17 cellular contexts compared by ENCODE assay signal in genomic region chr7:143392875-143393266, GRCh38. TPM values are rescaled to one million over a fixed set of nuclear protein-coding genes. Genes with fewer than 3 reads are reported as not detected.
A peak's percentile ranks its signal among the peaks of the same experiment; 100 is the strongest.
DNase-seq lines count a peak whose midpoint lies in the region; ATAC-seq and TF ChIP-seq lines count a peak whose summit lies in the region.
"Had no signal": no experiment of that assay in that cellular context is flagged by ENCODE, and none has a peak within 500 bp of the region (broad histone marks: within the 10 kb centered on the region; RNA-seq: fewer than 3 reads in every experiment).

No MANE protein-coding gene starts in this region.

- TF ChIP-seq CTCF in HFFc6 (IDR thresholded peaks at IDR 0.05), result no peak
- no peak for TF ChIP-seq CTCF in left lung (IDR thresholded peaks at IDR 0.05)

- H3K36me3 ChIP-seq in left lung, result peaks cover 0 to 66% of the 10 kb centered on the region in 2 donors
- H3K36me3 ChIP-seq in subcutaneous abdominal adipose tissue (ENCODE audit: control insufficient read depth in 5 of 5, insufficient read depth in 5 of 5, low read length in 5 of 5), result peaks cover 0 to 42% (median 36%) of the 10 kb centered on the region in 5 donors

- DNase-seq in HFFc6, result no peak
- no peak for DNase-seq in left lung
- DNase-seq in GF-D8 (lab: John Stamatoyannopoulos, UW), result no peak
- DNase-seq: BE2C; foreskin keratinocyte; NCI-H526 treated with DMSO at 0.1 percent for 48 hours; occipital lobe; stimulated activated naive B cell treated with anti-CD40 and anti-IgM and Interleukin-4, amounts not matched to agents 10 μg/mL and 1 μg/mL and 100 μg/mL, for 72 hours had no signal

- H3K27me3 Mint-ChIP-seq in HFFc6 (ENCODE audit: insufficient read depth), result peaks cover 39% of the 10 kb centered on the region
- no peaks in the 10 kb centered on the region for H3K27me3 Mint-ChIP-seq in activated T-helper 17 cell treated with anti-CD3 and anti-CD28 coated beads, Interleukin-2, amount 50 U/mL, for 72 hours
- H3K27me3 Mint-ChIP-seq: IgD-negative memory B cell had no signal

- intact Hi-C loops in left lung (cut with DNase I), result no loop called here

- H3K9me3 ChIP-seq in left lung, result no peaks in the 10 kb centered on the region
- no peaks in the 10 kb centered on the region for H3K9me3 ChIP-seq in subcutaneous abdominal adipose tissue (ENCODE audit: control insufficient read depth in 5 of 5, low read length in 5 of 5)
- H3K9me3 ChIP-seq: BE2C had no signal

- H3K9me3 Mint-ChIP-seq in HFFc6, result peaks cover 5% of the 10 kb centered on the region; the same call in 1 of the 2 replicates
- H3K9me3 Mint-ChIP-seq in activated T-helper 17 cell treated with anti-CD3 and anti-CD28 coated beads, Interleukin-2, amount 50 U/mL, for 72 hours, result no peaks in the 10 kb centered on the region
- H3K9me3 Mint-ChIP-seq: activated naive CD4-positive, alpha-beta T cell treated with anti-CD3 and anti-CD28 coated beads, Interleukin-2, amount 50 U/mL, for 72 hours; stimulated activated naive B cell treated with anti-CD40 and anti-IgM and Interleukin-4, amounts not matched to agents 10 μg/mL and 1 μg/mL and 100 μg/mL, for 72 hours had no signal

- H3K4me1 Mint-ChIP-seq in HFFc6 (ENCODE audit: low read depth), result peaks cover 61% of the 10 kb centered on the region
- H3K4me1 Mint-ChIP-seq in activated T-helper 17 cell treated with anti-CD3 and anti-CD28 coated beads, Interleukin-2, amount 50 U/mL, for 72 hours, result peaks cover 8% of the 10 kb centered on the region

- H3K4me3 Mint-ChIP-seq in HFFc6, result no peak overlapping the region; the same call in 1 of the 2 replicates
- H3K4me3 Mint-ChIP-seq in activated T-helper 17 cell treated with anti-CD3 and anti-CD28 coated beads, Interleukin-2, amount 50 U/mL, for 72 hours, result no peak overlapping the region
- H3K4me3 Mint-ChIP-seq: IgD-negative memory B cell; stimulated activated naive B cell treated with anti-CD40 and anti-IgM and Interleukin-4, amounts not matched to agents 10 μg/mL and 1 μg/mL and 100 μg/mL, for 72 hours had no signal

- H3K9ac ChIP-seq in subcutaneous abdominal adipose tissue (ENCODE audit: low read length in 5 of 5), result no peak overlapping the region

- H3K27me3 ChIP-seq in left lung (no peaks in the 10 kb centered on the region), subcutaneous abdominal adipose tissue (ENCODE audit: control insufficient read depth in 5 of 5, insufficient read depth in 4 of 5, low read length in 5 of 5) (no peaks in the 10 kb centered on the region)
- H3K27me3 ChIP-seq: BE2C, foreskin keratinocyte had no signal

- H3K4me3 ChIP-seq in left lung (no peak overlapping the region), subcutaneous abdominal adipose tissue (ENCODE audit: low read depth in 1 of 5, low read length in 5 of 5) (no peak overlapping the region)
- H3K4me3 ChIP-seq: smooth muscle cell had no signal

- H3K27ac ChIP-seq in left lung (peak overlapping the region; percentile 55 to 80), subcutaneous abdominal adipose tissue (ENCODE audit: low read depth, low read length) (peak overlapping the region; percentile 96)
- H3K27ac ChIP-seq: foreskin keratinocyte had no signal

- H3K4me1 ChIP-seq in left lung, result peaks cover 21 to 78% of the 10 kb centered on the region in 2 donors
- peaks cover 27 to 84% (median 59%) of the 10 kb centered on the region in 5 donors for H3K4me1 ChIP-seq in subcutaneous abdominal adipose tissue (ENCODE audit: control insufficient read depth in 5 of 5, insufficient read depth in 5 of 5, low read length in 5 of 5)
- H3K4me1 ChIP-seq: foreskin keratinocyte had no signal

- peaks cover 29% of the 10 kb centered on the region for H3K36me3 Mint-ChIP-seq in HFFc6 (ENCODE audit: low read depth)
- peaks cover 52% of the 10 kb centered on the region for H3K36me3 Mint-ChIP-seq in activated T-helper 17 cell treated with anti-CD3 and anti-CD28 coated beads, Interleukin-2, amount 50 U/mL, for 72 hours (ENCODE audit: low read depth)
- H3K36me3 Mint-ChIP-seq: IgD-negative memory B cell had no signal

- H3K27ac Mint-ChIP-seq in HFFc6, result peak overlapping the region; percentile 85
- H3K27ac Mint-ChIP-seq in activated T-helper 17 cell treated with anti-CD3 and anti-CD28 coated beads, Interleukin-2, amount 50 U/mL, for 72 hours, result peak overlapping the region; percentile 22
- H3K27ac Mint-ChIP-seq: activated naive CD4-positive, alpha-beta T cell treated with anti-CD3 and anti-CD28 coated beads, Interleukin-2, amount 50 U/mL, for 72 hours; IgD-negative memory B cell; stimulated activated naive B cell treated with anti-CD40 and anti-IgM and Interleukin-4, amounts not matched to agents 10 μg/mL and 1 μg/mL and 100 μg/mL, for 72 hours had no signal

- ATAC-seq in activated T-helper 17 cell treated with anti-CD3 and anti-CD28 coated beads, Interleukin-2, amount 50 U/mL, for 72 hours (replicated peaks), result no peak
- no peak for ATAC-seq in left lung
- ATAC-seq in GM18519 (IDR thresholded peaks at IDR 0.05; ENCODE audit: low FRiP score, unreplicated experiment), result no peak
- ATAC-seq in esophagus mucosa, result no peak
- ATAC-seq: activated CD4-positive, CD25-positive, alpha-beta regulatory T cell treated with anti-CD3 and anti-CD28 coated beads, Interleukin-2, amount 50 U/mL, for 24 hours; activated naive CD4-positive, alpha-beta T cell treated with anti-CD3 and anti-CD28 coated beads, Interleukin-2, amount 50 U/mL, for 72 hours; foreskin keratinocyte; stimulated activated naive B cell treated with anti-CD40 and anti-IgM and Interleukin-4, amounts not matched to agents 10 μg/mL and 1 μg/mL and 100 μg/mL, for 72 hours had no signal

RNA-seq across cellular contexts. Expression of gene ZYX, which starts 11.7 kb away (rescaled TPM):
- 100 to 1,000 TPM; 491 to 576 (median 546) TPM for total RNA-seq in HFFc6 (2021; fragmentation: NEBNext Ultra II Directional; extraction: Animal tissue kit (Norgen Biotek cat#: 25700))
- 100 to 1,000 TPM; 116 to 146 TPM for total RNA-seq in activated T-helper 17 cell treated with anti-CD3 and anti-CD28 coated beads, Interleukin-2, amount 50 U/mL, for 72 hours
- 100 to 1,000 TPM; 180 to 307 TPM for total RNA-seq in left lung
- 82.3 TPM for total RNA-seq in esophagus mucosa

RNA-seq across cellular contexts. Expression of gene EPHA1, which starts 15.8 kb away (rescaled TPM):
- total RNA-seq in HFFc6 (2021; fragmentation: NEBNext Ultra II Directional; extraction: Animal tissue kit (Norgen Biotek cat#: 25700)), result not detected
- total RNA-seq in activated T-helper 17 cell treated with anti-CD3 and anti-CD28 coated beads, Interleukin-2, amount 50 U/mL, for 72 hours, result 1 to 10 TPM in 1 of 2 donors, under 1 TPM in 1; 0.65 to 1.8 TPM
- total RNA-seq in left lung (10 to 100 TPM; 11.6 to 16.1 TPM), esophagus mucosa (79.0 TPM)
- total RNA-seq: occipital lobe had no signal

RNA-seq across cellular contexts. Expression of gene FAM131B, which starts 30.4 kb away (rescaled TPM):
- total RNA-seq in HFFc6 (2021; fragmentation: NEBNext Ultra II Directional; extraction: Animal tissue kit (Norgen Biotek cat#: 25700)), result 1 to 10 TPM in 3 of 6 experiments, under 1 TPM in 3; 0.70 to 1.3 (median 0.98) TPM
- total RNA-seq in activated T-helper 17 cell treated with anti-CD3 and anti-CD28 coated beads, Interleukin-2, amount 50 U/mL, for 72 hours, result 1 to 10 TPM in 1 of 2 donors, under 1 TPM in 1; 0.85 to 1.1 TPM
- 1 to 10 TPM in 1 of 2 donors, under 1 TPM in 1; 0.60 to 1.6 TPM for total RNA-seq in left lung
- total RNA-seq in esophagus mucosa, result 0.44 TPM

RNA-seq across cellular contexts. Expression of gene TAS2R60, which starts 50.4 kb away (rescaled TPM):
- not detected for total RNA-seq in HFFc6 (2021; fragmentation: NEBNext Ultra II Directional; extraction: Animal tissue kit (Norgen Biotek cat#: 25700))
- not detected for total RNA-seq in activated T-helper 17 cell treated with anti-CD3 and anti-CD28 coated beads, Interleukin-2, amount 50 U/mL, for 72 hours
- total RNA-seq in left lung, result not detected
- total RNA-seq in esophagus mucosa, result 0.32 TPM
- total RNA-seq: activated naive CD4-positive, alpha-beta T cell treated with anti-CD3 and anti-CD28 coated beads, Interleukin-2, amount 50 U/mL, for 72 hours; foreskin keratinocyte; occipital lobe; smooth muscle cell; T-helper 1 cell treated with Interleukin-12 subunit alpha and Interleukin-12 subunit beta and Interleukin-4 antibody, amounts not matched to agents 30 ng/mL and 1 ng/mL, for 36 hours had no signal

Comparison
In these comparisons a context has a peak if more than half of its experiments do, and no peak if none do; other contexts are left out.
1. RNA of gene EPHA1, which starts 15.8 kb away (total RNA-seq): 79.0 TPM in esophagus mucosa (single experiment) and 11.6 to 16.1 TPM in left lung; 0.65 to 1.8 TPM in activated T-helper 17 cell treated with anti-CD3 and anti-CD28 coated beads, Interleukin-2, amount 50 U/mL, for 72 hours and not detected in HFFc6; every median in the first group is over 4 times any median in the second.